1 cellular context compared by ENCODE assay signal in genomic region chr1:118914379-118915161, GRCh38.
TF ChIP-seq lines count a peak whose summit lies in the region.

No MANE protein-coding gene starts in this region.

TF ChIP-seq in HepG2, 621 proteins besides CTCF, POLR2A, EP300 and RAD21 (continued from another document and continues in another):
- TF ChIP-seq, protein P1, sequence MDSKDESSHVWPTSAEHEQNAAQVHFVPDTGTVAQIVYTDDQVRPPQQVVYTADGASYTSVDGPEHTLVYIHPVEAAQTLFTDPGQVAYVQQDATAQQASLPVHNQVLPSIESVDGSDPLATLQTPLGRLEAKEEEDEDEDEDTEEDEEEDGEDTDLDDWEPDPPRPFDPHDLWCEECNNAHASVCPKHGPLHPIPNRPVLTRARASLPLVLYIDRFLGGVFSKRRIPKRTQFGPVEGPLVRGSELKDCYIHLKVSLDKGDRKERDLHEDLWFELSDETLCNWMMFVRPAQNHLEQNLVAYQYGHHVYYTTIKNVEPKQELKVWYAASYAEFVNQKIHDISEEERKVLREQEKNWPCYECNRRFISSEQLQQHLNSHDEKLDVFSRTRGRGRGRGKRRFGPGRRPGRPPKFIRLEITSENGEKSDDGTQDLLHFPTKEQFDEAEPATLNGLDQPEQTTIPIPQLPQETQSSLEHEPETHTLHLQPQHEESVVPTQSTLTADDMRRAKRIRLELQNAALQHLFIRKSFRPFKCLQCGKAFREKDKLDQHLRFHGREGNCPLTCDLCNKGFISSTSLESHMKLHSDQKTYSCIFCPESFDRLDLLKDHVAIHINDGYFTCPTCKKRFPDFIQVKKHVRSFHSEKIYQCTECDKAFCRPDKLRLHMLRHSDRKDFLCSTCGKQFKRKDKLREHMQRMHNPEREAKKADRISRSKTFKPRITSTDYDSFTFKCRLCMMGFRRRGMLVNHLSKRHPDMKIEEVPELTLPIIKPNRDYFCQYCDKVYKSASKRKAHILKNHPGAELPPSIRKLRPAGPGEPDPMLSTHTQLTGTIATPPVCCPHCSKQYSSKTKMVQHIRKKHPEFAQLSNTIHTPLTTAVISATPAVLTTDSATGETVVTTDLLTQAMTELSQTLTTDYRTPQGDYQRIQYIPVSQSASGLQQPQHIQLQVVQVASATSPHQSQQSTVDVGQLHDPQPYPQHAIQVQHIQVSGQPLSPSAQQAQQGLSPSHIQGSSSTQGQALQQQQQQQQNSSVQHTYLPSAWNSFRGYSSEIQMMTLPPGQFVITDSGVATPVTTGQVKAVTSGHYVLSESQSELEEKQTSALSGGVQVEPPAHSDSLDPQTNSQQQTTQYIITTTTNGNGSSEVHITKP (CRISPR knock-in tag; IDR thresholded peaks at IDR 0.05; ENCODE audit: low read depth), result 0 out of 2 replicates have a peak, but pooled peaks have one; percentile 46
- TF ChIP-seq FOXP4 (CRISPR knock-in tag; IDR thresholded peaks at IDR 0.05) (peak; percentile 75; the same call in 1 of the 2 replicates), HNRNPH1 (optimal IDR thresholded peaks at IDR 0.05; ENCODE audit: low read depth, low read length) (no peak), TEAD3 (CRISPR knock-in tag; optimal IDR thresholded peaks at IDR 0.05; ENCODE audit: borderline replicate concordance) (peak; percentile 77), MEF2D (CRISPR knock-in tag; IDR thresholded peaks at IDR 0.05) (no peak), DMAP1 (CRISPR knock-in tag; IDR thresholded peaks at IDR 0.05) (no peak), TOE1 (CRISPR knock-in tag; IDR thresholded peaks at IDR 0.05) (no peak), ZNF556 (CRISPR knock-in tag; IDR thresholded peaks at IDR 0.05; ENCODE audit: borderline replicate concordance) (no peak; the same call in 1 of the 2 replicates), SAP130 (CRISPR knock-in tag; IDR thresholded peaks at IDR 0.05; ENCODE audit: low read depth) (peak; percentile 68), PLSCR1 (CRISPR knock-in tag; IDR thresholded peaks at IDR 0.05; ENCODE audit: borderline replicate concordance) (no peak), SRF (IDR thresholded peaks at IDR 0.05; ENCODE audit: low read depth, low read length) (no peak), MED13 (CRISPR knock-in tag; IDR thresholded peaks at IDR 0.05) (no peak), ZBTB37 (CRISPR knock-in tag; IDR thresholded peaks at IDR 0.05) (no peak), JUNB (CRISPR knock-in tag; IDR thresholded peaks at IDR 0.05; ENCODE audit: borderline replicate concordance) (no peak), ZNF335 (CRISPR knock-in tag; IDR thresholded peaks at IDR 0.05) (no peak), ZNF441 (CRISPR knock-in tag; IDR thresholded peaks at IDR 0.05; ENCODE audit: borderline replicate concordance) (no peak), SRSF9 (IDR thresholded peaks at IDR 0.05; ENCODE audit: borderline replicate concordance, insufficient read depth, low read depth, low read length, poor library complexity, severe bottlenecking) (no peak), PPARG (CRISPR knock-in tag; conservative IDR thresholded peaks at IDR 0.05) (peak; percentile 57), ZNF143 (CRISPR knock-in tag; IDR thresholded peaks at IDR 0.05) (no peak), ZNF619 (CRISPR knock-in tag; IDR thresholded peaks at IDR 0.05) (no peak), ZNF878 (CRISPR knock-in tag; IDR thresholded peaks at IDR 0.05) (peak; percentile 79; the same call in 1 of the 2 replicates), CHD4 (IDR thresholded peaks at IDR 0.05; ENCODE audit: borderline replicate concordance, low read length) (0 out of 2 replicates have a peak, but pooled peaks have one; percentile 77), HOXA9 (CRISPR knock-in tag; IDR thresholded peaks at IDR 0.05; ENCODE audit: borderline replicate concordance) (no peak; the same call in 1 of the 2 replicates)
- TF ChIP-seq, protein P2, sequence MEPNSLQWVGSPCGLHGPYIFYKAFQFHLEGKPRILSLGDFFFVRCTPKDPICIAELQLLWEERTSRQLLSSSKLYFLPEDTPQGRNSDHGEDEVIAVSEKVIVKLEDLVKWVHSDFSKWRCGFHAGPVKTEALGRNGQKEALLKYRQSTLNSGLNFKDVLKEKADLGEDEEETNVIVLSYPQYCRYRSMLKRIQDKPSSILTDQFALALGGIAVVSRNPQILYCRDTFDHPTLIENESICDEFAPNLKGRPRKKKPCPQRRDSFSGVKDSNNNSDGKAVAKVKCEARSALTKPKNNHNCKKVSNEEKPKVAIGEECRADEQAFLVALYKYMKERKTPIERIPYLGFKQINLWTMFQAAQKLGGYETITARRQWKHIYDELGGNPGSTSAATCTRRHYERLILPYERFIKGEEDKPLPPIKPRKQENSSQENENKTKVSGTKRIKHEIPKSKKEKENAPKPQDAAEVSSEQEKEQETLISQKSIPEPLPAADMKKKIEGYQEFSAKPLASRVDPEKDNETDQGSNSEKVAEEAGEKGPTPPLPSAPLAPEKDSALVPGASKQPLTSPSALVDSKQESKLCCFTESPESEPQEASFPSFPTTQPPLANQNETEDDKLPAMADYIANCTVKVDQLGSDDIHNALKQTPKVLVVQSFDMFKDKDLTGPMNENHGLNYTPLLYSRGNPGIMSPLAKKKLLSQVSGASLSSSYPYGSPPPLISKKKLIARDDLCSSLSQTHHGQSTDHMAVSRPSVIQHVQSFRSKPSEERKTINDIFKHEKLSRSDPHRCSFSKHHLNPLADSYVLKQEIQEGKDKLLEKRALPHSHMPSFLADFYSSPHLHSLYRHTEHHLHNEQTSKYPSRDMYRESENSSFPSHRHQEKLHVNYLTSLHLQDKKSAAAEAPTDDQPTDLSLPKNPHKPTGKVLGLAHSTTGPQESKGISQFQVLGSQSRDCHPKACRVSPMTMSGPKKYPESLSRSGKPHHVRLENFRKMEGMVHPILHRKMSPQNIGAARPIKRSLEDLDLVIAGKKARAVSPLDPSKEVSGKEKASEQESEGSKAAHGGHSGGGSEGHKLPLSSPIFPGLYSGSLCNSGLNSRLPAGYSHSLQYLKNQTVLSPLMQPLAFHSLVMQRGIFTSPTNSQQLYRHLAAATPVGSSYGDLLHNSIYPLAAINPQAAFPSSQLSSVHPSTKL (CRISPR knock-in tag; IDR thresholded peaks at IDR 0.05), result peak; percentile 90
- TF ChIP-seq, protein P3, sequence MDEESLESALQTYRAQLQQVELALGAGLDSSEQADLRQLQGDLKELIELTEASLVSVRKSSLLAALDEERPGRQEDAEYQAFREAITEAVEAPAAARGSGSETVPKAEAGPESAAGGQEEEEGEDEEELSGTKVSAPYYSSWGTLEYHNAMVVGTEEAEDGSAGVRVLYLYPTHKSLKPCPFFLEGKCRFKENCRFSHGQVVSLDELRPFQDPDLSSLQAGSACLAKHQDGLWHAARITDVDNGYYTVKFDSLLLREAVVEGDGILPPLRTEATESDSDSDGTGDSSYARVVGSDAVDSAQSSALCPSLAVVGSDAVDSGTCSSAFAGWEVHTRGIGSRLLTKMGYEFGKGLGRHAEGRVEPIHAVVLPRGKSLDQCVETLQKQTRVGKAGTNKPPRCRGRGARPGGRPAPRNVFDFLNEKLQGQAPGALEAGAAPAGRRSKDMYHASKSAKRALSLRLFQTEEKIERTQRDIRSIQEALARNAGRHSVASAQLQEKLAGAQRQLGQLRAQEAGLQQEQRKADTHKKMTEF (CRISPR knock-in tag; IDR thresholded peaks at IDR 0.05), result peak; percentile 30; the same call in 1 of the 2 replicates
- TF ChIP-seq, protein P4, sequence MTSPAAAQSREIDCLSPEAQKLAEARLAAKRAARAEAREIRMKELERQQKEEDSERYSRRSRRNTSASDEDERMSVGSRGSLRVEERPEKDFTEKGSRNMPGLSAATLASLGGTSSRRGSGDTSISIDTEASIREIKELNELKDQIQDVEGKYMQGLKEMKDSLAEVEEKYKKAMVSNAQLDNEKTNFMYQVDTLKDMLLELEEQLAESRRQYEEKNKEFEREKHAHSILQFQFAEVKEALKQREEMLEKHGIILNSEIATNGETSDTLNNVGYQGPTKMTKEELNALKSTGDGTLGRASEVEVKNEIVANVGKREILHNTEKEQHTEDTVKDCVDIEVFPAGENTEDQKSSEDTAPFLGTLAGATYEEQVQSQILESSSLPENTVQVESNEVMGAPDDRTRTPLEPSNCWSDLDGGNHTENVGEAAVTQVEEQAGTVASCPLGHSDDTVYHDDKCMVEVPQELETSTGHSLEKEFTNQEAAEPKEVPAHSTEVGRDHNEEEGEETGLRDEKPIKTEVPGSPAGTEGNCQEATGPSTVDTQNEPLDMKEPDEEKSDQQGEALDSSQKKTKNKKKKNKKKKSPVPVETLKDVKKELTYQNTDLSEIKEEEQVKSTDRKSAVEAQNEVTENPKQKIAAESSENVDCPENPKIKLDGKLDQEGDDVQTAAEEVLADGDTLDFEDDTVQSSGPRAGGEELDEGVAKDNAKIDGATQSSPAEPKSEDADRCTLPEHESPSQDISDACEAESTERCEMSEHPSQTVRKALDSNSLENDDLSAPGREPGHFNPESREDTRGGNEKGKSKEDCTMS (CRISPR knock-in tag; conservative IDR thresholded peaks at IDR 0.05), result no peak
- TF ChIP-seq, protein P5, sequence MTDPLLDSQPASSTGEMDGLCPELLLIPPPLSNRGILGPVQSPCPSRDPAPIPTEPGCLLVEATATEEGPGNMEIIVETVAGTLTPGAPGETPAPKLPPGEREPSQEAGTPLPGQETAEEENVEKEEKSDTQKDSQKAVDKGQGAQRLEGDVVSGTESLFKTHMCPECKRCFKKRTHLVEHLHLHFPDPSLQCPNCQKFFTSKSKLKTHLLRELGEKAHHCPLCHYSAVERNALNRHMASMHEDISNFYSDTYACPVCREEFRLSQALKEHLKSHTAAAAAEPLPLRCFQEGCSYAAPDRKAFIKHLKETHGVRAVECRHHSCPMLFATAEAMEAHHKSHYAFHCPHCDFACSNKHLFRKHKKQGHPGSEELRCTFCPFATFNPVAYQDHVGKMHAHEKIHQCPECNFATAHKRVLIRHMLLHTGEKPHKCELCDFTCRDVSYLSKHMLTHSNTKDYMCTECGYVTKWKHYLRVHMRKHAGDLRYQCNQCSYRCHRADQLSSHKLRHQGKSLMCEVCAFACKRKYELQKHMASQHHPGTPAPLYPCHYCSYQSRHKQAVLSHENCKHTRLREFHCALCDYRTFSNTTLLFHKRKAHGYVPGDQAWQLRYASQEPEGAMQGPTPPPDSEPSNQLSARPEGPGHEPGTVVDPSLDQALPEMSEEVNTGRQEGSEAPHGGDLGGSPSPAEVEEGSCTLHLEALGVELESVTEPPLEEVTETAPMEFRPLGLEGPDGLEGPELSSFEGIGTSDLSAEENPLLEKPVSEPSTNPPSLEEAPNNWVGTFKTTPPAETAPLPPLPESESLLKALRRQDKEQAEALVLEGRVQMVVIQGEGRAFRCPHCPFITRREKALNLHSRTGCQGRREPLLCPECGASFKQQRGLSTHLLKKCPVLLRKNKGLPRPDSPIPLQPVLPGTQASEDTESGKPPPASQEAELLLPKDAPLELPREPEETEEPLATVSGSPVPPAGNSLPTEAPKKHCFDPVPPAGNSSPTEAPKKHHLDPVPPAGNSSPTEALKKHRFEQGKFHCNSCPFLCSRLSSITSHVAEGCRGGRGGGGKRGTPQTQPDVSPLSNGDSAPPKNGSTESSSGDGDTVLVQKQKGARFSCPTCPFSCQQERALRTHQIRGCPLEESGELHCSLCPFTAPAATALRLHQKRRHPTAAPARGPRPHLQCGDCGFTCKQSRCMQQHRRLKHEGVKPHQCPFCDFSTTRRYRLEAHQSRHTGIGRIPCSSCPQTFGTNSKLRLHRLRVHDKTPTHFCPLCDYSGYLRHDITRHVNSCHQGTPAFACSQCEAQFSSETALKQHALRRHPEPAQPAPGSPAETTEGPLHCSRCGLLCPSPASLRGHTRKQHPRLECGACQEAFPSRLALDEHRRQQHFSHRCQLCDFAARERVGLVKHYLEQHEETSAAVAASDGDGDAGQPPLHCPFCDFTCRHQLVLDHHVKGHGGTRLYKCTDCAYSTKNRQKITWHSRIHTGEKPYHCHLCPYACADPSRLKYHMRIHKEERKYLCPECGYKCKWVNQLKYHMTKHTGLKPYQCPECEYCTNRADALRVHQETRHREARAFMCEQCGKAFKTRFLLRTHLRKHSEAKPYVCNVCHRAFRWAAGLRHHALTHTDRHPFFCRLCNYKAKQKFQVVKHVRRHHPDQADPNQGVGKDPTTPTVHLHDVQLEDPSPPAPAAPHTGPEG (CRISPR knock-in tag; IDR thresholded peaks at IDR 0.05), result no peak
